ENCODE assay signal across 1 cellular context in genomic region chr5:154857534-154858250, GRCh38.
TF ChIP-seq lines count a peak whose summit lies in the region.

No MANE protein-coding gene starts in this region.

TF ChIP-seq in HepG2, 621 proteins besides CTCF, POLR2A, EP300 and RAD21 (continued from another document and continues in another):
- TF ChIP-seq ZBTB26 (CRISPR knock-in tag; IDR thresholded peaks at IDR 0.05; ENCODE audit: borderline replicate concordance) (no peak), MAF1 (CRISPR knock-in tag; IDR thresholded peaks at IDR 0.05; ENCODE audit: borderline replicate concordance) (no peak), ZBTB8A (CRISPR knock-in tag; IDR thresholded peaks at IDR 0.05; ENCODE audit: borderline replicate concordance, low read depth) (no peak), KDM5A (IDR thresholded peaks at IDR 0.05; ENCODE audit: borderline replicate concordance, low read length) (no peak), SKIL (CRISPR knock-in tag; IDR thresholded peaks at IDR 0.05; ENCODE audit: borderline replicate concordance) (no peak), MTF1 (CRISPR knock-in tag; IDR thresholded peaks at IDR 0.05) (no peak), PRDM4 (CRISPR knock-in tag; IDR thresholded peaks at IDR 0.05; ENCODE audit: borderline replicate concordance) (no peak), SMC3 (IDR thresholded peaks at IDR 0.05; ENCODE audit: low read length) (no peak), ZNF558 (CRISPR knock-in tag; IDR thresholded peaks at IDR 0.05; ENCODE audit: borderline replicate concordance) (peak; percentile 43; the same call in 1 of the 2 replicates), ELF1 (CRISPR knock-in tag; IDR thresholded peaks at IDR 0.05) (no peak; the same call in none of the 2 replicates), ZBTB1 (CRISPR knock-in tag; IDR thresholded peaks at IDR 0.05; ENCODE audit: borderline replicate concordance) (no peak), MXD4 (CRISPR knock-in tag; IDR thresholded peaks at IDR 0.05) (peak; percentile 66), SMAD1 (CRISPR knock-in tag; IDR thresholded peaks at IDR 0.05; ENCODE audit: borderline replicate concordance, low read depth) (no peak; the same call in 1 of the 2 replicates), SIX4 (CRISPR knock-in tag; IDR thresholded peaks at IDR 0.05) (0 out of 2 replicates have a peak, but pooled peaks have one; percentile 75), ZNF468 (CRISPR knock-in tag; IDR thresholded peaks at IDR 0.05) (no peak), GABPB1 (CRISPR knock-in tag; IDR thresholded peaks at IDR 0.05) (peak; percentile 70), RFXANK (CRISPR knock-in tag; IDR thresholded peaks at IDR 0.05) (no peak), CREBL2 (CRISPR knock-in tag; IDR thresholded peaks at IDR 0.05; ENCODE audit: borderline replicate concordance) (no peak), MIER3 (CRISPR knock-in tag; IDR thresholded peaks at IDR 0.05; ENCODE audit: borderline replicate concordance) (no peak; the same call in 1 of the 2 replicates), ZFP36L2 (CRISPR knock-in tag; IDR thresholded peaks at IDR 0.05) (no peak), ZNF552 (CRISPR knock-in tag; IDR thresholded peaks at IDR 0.05; ENCODE audit: borderline replicate concordance) (peak; percentile 79; the same call in 1 of the 2 replicates), NAIF1 (CRISPR knock-in tag; IDR thresholded peaks at IDR 0.05; ENCODE audit: borderline replicate concordance) (peak; percentile 66; the same call in 1 of the 2 replicates), CEBPZ (IDR thresholded peaks at IDR 0.05; ENCODE audit: low read length) (no peak), ZNF296 (CRISPR knock-in tag; conservative IDR thresholded peaks at IDR 0.05) (peak; percentile 82), U2AF1 (optimal IDR thresholded peaks at IDR 0.05; ENCODE audit: low read depth, low read length) (no peak), NR0B2 (CRISPR knock-in tag; IDR thresholded peaks at IDR 0.05) (peak; percentile 81), PBX3 (CRISPR knock-in tag; IDR thresholded peaks at IDR 0.05; ENCODE audit: borderline replicate concordance) (no peak), MYC (CRISPR knock-in tag; IDR thresholded peaks at IDR 0.05; ENCODE audit: borderline replicate concordance) (peak; percentile 94), ZNF318 (CRISPR knock-in tag; IDR thresholded peaks at IDR 0.05) (0 out of 2 replicates have a peak, but pooled peaks have one; percentile 40), ZBTB39 (CRISPR knock-in tag; IDR thresholded peaks at IDR 0.05) (no peak), PPARG (CRISPR knock-in tag; conservative IDR thresholded peaks at IDR 0.05) (no peak), ZNF839 (CRISPR knock-in tag; IDR thresholded peaks at IDR 0.05; ENCODE audit: borderline replicate concordance) (no peak), ZNF431 (CRISPR knock-in tag; IDR thresholded peaks at IDR 0.05; ENCODE audit: borderline replicate concordance, low read depth) (no peak), KLF6 (CRISPR knock-in tag; IDR thresholded peaks at IDR 0.05) (0 out of 2 replicates have a peak, but pooled peaks have one; percentile 27), HOXA5 (CRISPR knock-in tag; IDR thresholded peaks at IDR 0.05) (0 out of 2 replicates have a peak, but pooled peaks have one; percentile 34), PAX8 (CRISPR knock-in tag; IDR thresholded peaks at IDR 0.05; ENCODE audit: borderline replicate concordance) (no peak)
